8 cellular contexts compared by ENCODE assay signal in genomic region chr2:218568190-218569037, GRCh38. TPM values are rescaled to one million over a fixed set of nuclear protein-coding genes. Genes with fewer than 3 reads are reported as not detected.
DNase-seq lines count a peak whose midpoint lies in the region; ATAC-seq and TF ChIP-seq lines count a peak whose summit lies in the region.

TSS of gene CNOT9 (plus strand) at chr2:218568839. CDS start at chr2:218568955, 116 bp downstream.
TSS of gene USP37 (minus strand) at chr2:218568351. CDS start at chr2:218558653, 9,698 bp downstream.

- intact Hi-C loops in Right ventricle myocardium superior (cut with DNase I) = loop anchor here (10.0 kb wide), 1 partner anchor 86 kb away; the partner anchor contains the start of genes BCS1L and ZNF142

- peak within 1 kb of the TSS; percentile 92 for H3K4me3 Mint-ChIP-seq in activated naive CD8-positive, alpha-beta T cell treated with anti-CD3 and anti-CD28 coated beads, Interleukin-2, amount 50 U/mL, for 24 hours

- H3K9me3 ChIP-seq in parathyroid adenoma (ENCODE audit: control insufficient read depth, low read length) = no peaks in the 10 kb centered on the region
- H3K9me3 ChIP-seq in tibial nerve = no peaks in the 10 kb centered on the region

- H3K27ac ChIP-seq in parathyroid adenoma = peak within 1 kb of the TSS; percentile 95
- peak within 1 kb of the TSS; percentile 97 to 99 (median 98) for H3K27ac ChIP-seq in tibial nerve

- peaks cover 17% of the 10 kb centered on the region for H3K4me1 ChIP-seq in parathyroid adenoma
- peaks cover 0 to 57% (median 29%) of the 10 kb centered on the region in 4 donors for H3K4me1 ChIP-seq in tibial nerve

- H3K4me3 ChIP-seq in GM12865 (ENCODE audit: low read depth, low read length) (peak within 1 kb of the TSS; percentile 97), parathyroid adenoma (ENCODE audit: low read depth, low read length) (peak within 1 kb of the TSS; percentile 72), tibial nerve (peak within 1 kb of the TSS; percentile 70 to 93 (median 90))

- H3K4me1 Mint-ChIP-seq in activated naive CD8-positive, alpha-beta T cell treated with anti-CD3 and anti-CD28 coated beads, Interleukin-2, amount 50 U/mL, for 24 hours = peaks cover 58% of the 10 kb centered on the region

- H3K9ac ChIP-seq in parathyroid adenoma = peak within 1 kb of the TSS; percentile 85

- peak; percentile 90 to 91 for TF ChIP-seq EP300 in tibial nerve (IDR thresholded peaks at IDR 0.05)

- ATAC-seq in HG02763 (IDR thresholded peaks at IDR 0.05; ENCODE audit: unreplicated experiment) (peak; percentile 72), Right ventricle myocardium superior (ENCODE audit: poor library complexity) (peak; percentile 98)
- peak; percentile 86 for ATAC-seq in activated naive CD8-positive, alpha-beta T cell treated with anti-CD3 and anti-CD28 coated beads, Interleukin-2, amount 50 U/mL, for 24 hours

- peak; percentile 85 to 96 for TF ChIP-seq POLR2A in tibial nerve (IDR thresholded peaks at IDR 0.05)

- 0 to 1% methylated on average over 56 to 76 of the region's 77 CpGs for WGBS in tibial nerve, 2 donors

- H2AFZ ChIP-seq in parathyroid adenoma = peak within 1 kb of the TSS; percentile 95

- H3K36me3 Mint-ChIP-seq in activated naive CD8-positive, alpha-beta T cell treated with anti-CD3 and anti-CD28 coated beads, Interleukin-2, amount 50 U/mL, for 24 hours (ENCODE audit: low read depth) = peaks cover 56% of the 10 kb centered on the region

- peak within 1 kb of the TSS; percentile 90 for H3K4me2 ChIP-seq in parathyroid adenoma (ENCODE audit: low read length)

- peaks cover 32% of the 10 kb centered on the region for H3K79me2 ChIP-seq in parathyroid adenoma

- TF ChIP-seq CTCF in GM12865 (IDR thresholded peaks at IDR 0.05; ENCODE audit: insufficient read depth, low read depth, low read length, missing control alignments) (no peak), parathyroid adenoma (IDR thresholded peaks at IDR 0.05) (no peak), tibial nerve (IDR thresholded peaks at IDR 0.05) (peak in 2 of 5 experiments; percentile 31 to 37)

- H3K36me3 ChIP-seq in parathyroid adenoma (ENCODE audit: control insufficient read depth, insufficient read depth, low read length) (no peaks in the 10 kb centered on the region), tibial nerve (peaks cover 0 to 9% (median 0%) of the 10 kb centered on the region in 3 donors)

- peaks cover 3% of the 10 kb centered on the region for H3K27me3 Mint-ChIP-seq in activated naive CD8-positive, alpha-beta T cell treated with anti-CD3 and anti-CD28 coated beads, Interleukin-2, amount 50 U/mL, for 24 hours

- peak within 1 kb of the TSS; percentile 100 for H3K27ac Mint-ChIP-seq in activated naive CD8-positive, alpha-beta T cell treated with anti-CD3 and anti-CD28 coated beads, Interleukin-2, amount 50 U/mL, for 24 hours

- DNase-seq in GM12865 (ENCODE audit: low read depth) (peak; percentile 99), NCI-H1417 treated with DMSO at 0.1 percent for 48 hours (lab: John Stamatoyannopoulos, UW) (peak; percentile 98), SW480 (ENCODE audit: low spot score) (peak; percentile 97), Right ventricle myocardium superior (peak; percentile 100), tibial nerve (ENCODE audit: low spot score in 2 of 2) (peak; percentile 100)
- peak; percentile 100 for DNase-seq in activated naive CD8-positive, alpha-beta T cell treated with anti-CD3 and anti-CD28 coated beads, Interleukin-2, amount 50 U/mL, for 24 hours

- no peaks in the 10 kb centered on the region for H3K9me3 Mint-ChIP-seq in activated naive CD8-positive, alpha-beta T cell treated with anti-CD3 and anti-CD28 coated beads, Interleukin-2, amount 50 U/mL, for 24 hours

- no peaks in the 10 kb centered on the region for H3K27me3 ChIP-seq in parathyroid adenoma (ENCODE audit: control insufficient read depth, insufficient read depth, low read length)
- H3K27me3 ChIP-seq in tibial nerve = no peaks in the 10 kb centered on the region

RNA-seq across cellular contexts. Expression of gene CNOT9, which starts in this region (rescaled TPM):
- total RNA-seq in Right ventricle myocardium superior = 17.7 TPM
- 10 to 100 TPM; 34.2 to 66.4 (median 39.7) TPM for total RNA-seq in tibial nerve

RNA-seq across cellular contexts. Expression of gene USP37, which starts in this region (rescaled TPM):
- total RNA-seq in Right ventricle myocardium superior (5.9 TPM), tibial nerve (10 to 100 TPM; 14.0 to 40.8 (median 19.9) TPM)

Comparison
In these comparisons a context has a peak if more than half of its experiments do, and no peak if none do; other contexts are left out.
1. Peak in every context shown above with its lines: DNase-seq, ATAC-seq, H3K4me3 ChIP-seq and H3K27ac ChIP-seq.